In genomic region chr9:109005678-109006077, GRCh38 we compare ENCODE assay signal across 21 cellular contexts. TPM values are rescaled to one million over a fixed set of nuclear protein-coding genes. Genes with fewer than 3 reads are reported as not detected.
DNase-seq lines count a peak whose midpoint lies in the region; ATAC-seq, FAIRE-seq and TF ChIP-seq lines count a peak whose summit lies in the region.
"Had no signal": no experiment of that assay in that cellular context is flagged by ENCODE, and none has a peak within 500 bp of the region (broad histone marks: within the 10 kb centered on the region; RNA-seq: fewer than 3 reads in every experiment).

No MANE protein-coding gene starts in this region.

- FAIRE-seq in G401.6 (lab: Jason Lieb, UNC), result peak; percentile 8
- FAIRE-seq: A549, GM12878, GM12892, GM18507 had no signal

- no peak overlapping the region for H3K4me3 ChIP-seq in right atrium auricular region
- no peak overlapping the region for H3K4me3 ChIP-seq in heart left ventricle
- H3K4me3 ChIP-seq in WERI-Rb-1 (ENCODE audit: low read depth, low read length), result no peak overlapping the region
- H3K4me3 ChIP-seq: A549; BLaER1 treated with 17β-estradiol and CSF1 and Interleukin-3, amounts not matched to agents 10 nM and 100 nM; GM12878 had no signal

- no peak for TF ChIP-seq POLR2A in heart left ventricle (IDR thresholded peaks at IDR 0.05)

- H3K27me3 ChIP-seq in right atrium auricular region (no peaks in the 10 kb centered on the region), heart left ventricle (no peaks in the 10 kb centered on the region), WERI-Rb-1 (ENCODE audit: insufficient read depth, low read depth, severe bottlenecking) (no peaks in the 10 kb centered on the region)
- H3K27me3 ChIP-seq: BLaER1 treated with 17β-estradiol and CSF1 and Interleukin-3, amounts not matched to agents 10 nM and 100 nM had no signal

- ATAC-seq in heart left ventricle, result no peak
- ATAC-seq: A549; CD8-positive, alpha-beta T cell; GM12878 had no signal

- peaks cover 0 to 36% of the 10 kb centered on the region in 2 donors for H3K4me1 ChIP-seq in right atrium auricular region
- H3K4me1 ChIP-seq in heart left ventricle, result peaks cover 0 to 45% (median 17%) of the 10 kb centered on the region in 12 donors

- no peaks in the 10 kb centered on the region for H3K36me3 ChIP-seq in right atrium auricular region
- peaks cover 0 to 4% (median 0%) of the 10 kb centered on the region in 9 donors for H3K36me3 ChIP-seq in heart left ventricle
- peaks cover 42% of the 10 kb centered on the region for H3K36me3 ChIP-seq in WERI-Rb-1

- intact Hi-C loops in heart left ventricle (cut with DNase I), result no loop called here

- TF ChIP-seq CTCF in right atrium auricular region (IDR thresholded peaks at IDR 0.05) (no peak), heart left ventricle (IDR thresholded peaks at IDR 0.05) (no peak), WERI-Rb-1 (IDR thresholded peaks at IDR 0.05; ENCODE audit: low read depth, low read length) (no peak)

- WGBS in heart left ventricle, 4 donors, result 51 to 68% (median 61%) methylated on average over 3 of the region's 3 CpGs

- H3K27ac ChIP-seq in right atrium auricular region (peak overlapping the region; percentile 14 to 24), heart left ventricle (peak overlapping the region in 4 of 12 donors; percentile 3 to 44 (median 27)), WERI-Rb-1 (peak overlapping the region; percentile 65)
- H3K27ac ChIP-seq: A549; BLaER1 treated with 17β-estradiol and CSF1 and Interleukin-3, amounts not matched to agents 10 nM and 100 nM; C4-2B had no signal

- no peak for DNase-seq in right atrium auricular region (ENCODE audit: low spot score)
- no peak for DNase-seq in heart left ventricle
- DNase-seq in WERI-Rb-1, result no peak
- DNase-seq in ecto neural progenitor cell (ENCODE audit: low spot score), result no peak
- no peak for DNase-seq in activated CD4-positive, alpha-beta T cell treated with anti-CD3 and anti-CD28 coated beads for 1 hour
- no peak for DNase-seq in retina
- DNase-seq: 8988T; AML-193; Caco-2; Calu3; CD4-positive, alpha-beta T cell; CD8-positive, alpha-beta T cell; DMS79 treated with DMSO at 0.1 percent for 48 hours; GDM1 had no signal

- H3K9me3 ChIP-seq in right atrium auricular region, result peaks cover 0 to 21% of the 10 kb centered on the region in 2 donors
- H3K9me3 ChIP-seq in heart left ventricle, result peaks cover 0 to 19% (median 10%) of the 10 kb centered on the region in 12 donors
- H3K9me3 ChIP-seq in WERI-Rb-1 (ENCODE audit: severe bottlenecking), result peaks cover 15% of the 10 kb centered on the region

RNA-seq across cellular contexts. Expression of gene CTNNAL1, which starts 7.6 kb away (rescaled TPM):
- 100 to 1,000 TPM in 1 of 2 donors, 10 to 100 TPM in 1; 98.9 to 120 TPM for total RNA-seq in right atrium auricular region
- total RNA-seq in heart left ventricle, result 10 to 100 TPM; 51.2 to 76.3 (median 62.7) TPM
- polyA plus RNA-seq in heart left ventricle, result 100 to 1,000 TPM in 1 of 2 donors, 10 to 100 TPM in 1; 54.4 to 165 TPM
